9 cellular contexts compared by ENCODE assay signal in the genomic region with DNA sequence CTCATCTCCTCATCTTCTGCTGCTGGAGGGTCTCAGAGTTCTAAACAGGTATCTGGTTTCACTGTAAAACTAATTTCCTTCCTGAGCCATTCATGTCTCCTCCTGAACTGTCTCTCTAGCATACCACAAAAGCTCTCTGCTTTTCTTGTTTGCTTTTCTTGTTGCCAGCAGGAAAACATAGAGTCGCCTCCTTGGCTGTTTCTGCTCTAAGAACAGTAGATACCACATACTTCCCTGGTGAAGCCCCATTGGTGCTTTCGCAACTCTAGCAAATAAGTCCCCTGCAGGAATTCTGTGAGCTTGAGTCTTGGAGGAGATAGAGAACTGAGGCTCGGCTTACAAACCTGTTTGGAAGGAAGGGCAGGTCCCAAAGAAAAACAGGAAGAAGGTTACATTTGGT. TPM values are rescaled to one million over a fixed set of nuclear protein-coding genes. Genes with fewer than 3 reads are reported as not detected.
A peak's percentile ranks its signal among the peaks of the same experiment; 100 is the strongest.
DNase-seq lines count a peak whose midpoint lies in the region; ATAC-seq and TF ChIP-seq lines count a peak whose summit lies in the region.
"Had no signal": no experiment of that assay in that cellular context is flagged by ENCODE, and none has a peak within 500 bp of the region (broad histone marks: within the 10 kb centered on the region; RNA-seq: fewer than 3 reads in every experiment).

No MANE protein-coding gene starts in this region.

- H3K27ac ChIP-seq in esophagus muscularis mucosa (replicated peaks in 1 of 4), result peak overlapping the region; percentile 55 to 75 (median 64)

- TF ChIP-seq EP300 in esophagus muscularis mucosa (IDR thresholded peaks at IDR 0.05), result no peak

- peak; percentile 21 for ATAC-seq in SK-N-SH treated with all-trans-retinoic acid at 6 μM for 48 hours
- ATAC-seq in sciatic nerve, result peak; percentile 62
- ATAC-seq in HG02798 (IDR thresholded peaks at IDR 0.05; ENCODE audit: poor library complexity, unreplicated experiment), result no peak
- no peak for ATAC-seq in left colon

- H3K27me3 ChIP-seq in esophagus muscularis mucosa, result no peaks in the 10 kb centered on the region

- intact Hi-C loops in esophagus muscularis mucosa (cut with DNase I) (no loop called here), sciatic nerve (cut with DNase I) (no loop called here), left colon (cut with DNase I, micrococcal nuclease) (no loop called here)

- no peak for TF ChIP-seq POLR2A in esophagus muscularis mucosa (IDR thresholded peaks at IDR 0.05; ENCODE audit: low read depth)

- H3K36me3 ChIP-seq in esophagus muscularis mucosa, result no peaks in the 10 kb centered on the region

- H3K4me3 ChIP-seq in esophagus muscularis mucosa, result no peak overlapping the region

- H3K4me1 ChIP-seq in esophagus muscularis mucosa, result peaks cover 16 to 46% (median 44%) of the 10 kb centered on the region in 4 donors

- DNase-seq in GM03348 (ENCODE audit: low spot score) (peak; percentile 66), esophagus muscularis mucosa (ENCODE audit: extremely low spot score) (no peak), sciatic nerve (ENCODE audit: low spot score) (no peak), NCI-H748 (lab: John Stamatoyannopoulos, UW; ENCODE audit: unreplicated experiment) (no peak), NCI-H1105 (lab: John Stamatoyannopoulos, UW) (no peak), left colon (no peak)
- DNase-seq: NCI-H526 treated with DMSO at 0.1 percent for 48 hours had no signal

- TF ChIP-seq CTCF in esophagus muscularis mucosa (IDR thresholded peaks at IDR 0.05), result no peak

- no peaks in the 10 kb centered on the region for H3K9me3 ChIP-seq in esophagus muscularis mucosa

- WGBS in esophagus muscularis mucosa, result 77% methylated on average over 3 of the region's 3 CpGs

TF ChIP-seq in SK-N-SH treated with all-trans-retinoic acid at 6 μM for 48 hours, 23 proteins besides CTCF, POLR2A, EP300 and RAD21:
- TF ChIP-seq ZFP30 (CRISPR knock-in tag; IDR thresholded peaks at IDR 0.05) (no peak), BACH2 (CRISPR knock-in tag; IDR thresholded peaks at IDR 0.05; ENCODE audit: borderline replicate concordance) (no peak), ZNF565 (CRISPR knock-in tag; conservative IDR thresholded peaks at IDR 0.05; ENCODE audit: low read depth) (no peak), ZNF8 (CRISPR knock-in tag; IDR thresholded peaks at IDR 0.05) (no peak), OSR1 (CRISPR knock-in tag; IDR thresholded peaks at IDR 0.05) (no peak), SNAI2 (CRISPR knock-in tag; IDR thresholded peaks at IDR 0.05) (no peak), GLIS3 (CRISPR knock-in tag; IDR thresholded peaks at IDR 0.05) (no peak), ISL1 (CRISPR knock-in tag; IDR thresholded peaks at IDR 0.05) (no peak), ZC3H10 (CRISPR knock-in tag; IDR thresholded peaks at IDR 0.05) (no peak)
- TF ChIP-seq, protein P1, sequence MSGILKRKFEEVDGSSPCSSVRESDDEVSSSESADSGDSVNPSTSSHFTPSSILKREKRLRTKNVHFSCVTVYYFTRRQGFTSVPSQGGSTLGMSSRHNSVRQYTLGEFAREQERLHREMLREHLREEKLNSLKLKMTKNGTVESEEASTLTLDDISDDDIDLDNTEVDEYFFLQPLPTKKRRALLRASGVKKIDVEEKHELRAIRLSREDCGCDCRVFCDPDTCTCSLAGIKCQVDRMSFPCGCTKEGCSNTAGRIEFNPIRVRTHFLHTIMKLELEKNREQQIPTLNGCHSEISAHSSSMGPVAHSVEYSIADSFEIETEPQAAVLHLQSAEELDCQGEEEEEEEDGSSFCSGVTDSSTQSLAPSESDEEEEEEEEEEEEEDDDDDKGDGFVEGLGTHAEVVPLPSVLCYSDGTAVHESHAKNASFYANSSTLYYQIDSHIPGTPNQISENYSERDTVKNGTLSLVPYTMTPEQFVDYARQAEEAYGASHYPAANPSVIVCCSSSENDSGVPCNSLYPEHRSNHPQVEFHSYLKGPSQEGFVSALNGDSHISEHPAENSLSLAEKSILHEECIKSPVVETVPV (CRISPR knock-in tag; IDR thresholded peaks at IDR 0.05), result no peak
- TF ChIP-seq, protein P2, sequence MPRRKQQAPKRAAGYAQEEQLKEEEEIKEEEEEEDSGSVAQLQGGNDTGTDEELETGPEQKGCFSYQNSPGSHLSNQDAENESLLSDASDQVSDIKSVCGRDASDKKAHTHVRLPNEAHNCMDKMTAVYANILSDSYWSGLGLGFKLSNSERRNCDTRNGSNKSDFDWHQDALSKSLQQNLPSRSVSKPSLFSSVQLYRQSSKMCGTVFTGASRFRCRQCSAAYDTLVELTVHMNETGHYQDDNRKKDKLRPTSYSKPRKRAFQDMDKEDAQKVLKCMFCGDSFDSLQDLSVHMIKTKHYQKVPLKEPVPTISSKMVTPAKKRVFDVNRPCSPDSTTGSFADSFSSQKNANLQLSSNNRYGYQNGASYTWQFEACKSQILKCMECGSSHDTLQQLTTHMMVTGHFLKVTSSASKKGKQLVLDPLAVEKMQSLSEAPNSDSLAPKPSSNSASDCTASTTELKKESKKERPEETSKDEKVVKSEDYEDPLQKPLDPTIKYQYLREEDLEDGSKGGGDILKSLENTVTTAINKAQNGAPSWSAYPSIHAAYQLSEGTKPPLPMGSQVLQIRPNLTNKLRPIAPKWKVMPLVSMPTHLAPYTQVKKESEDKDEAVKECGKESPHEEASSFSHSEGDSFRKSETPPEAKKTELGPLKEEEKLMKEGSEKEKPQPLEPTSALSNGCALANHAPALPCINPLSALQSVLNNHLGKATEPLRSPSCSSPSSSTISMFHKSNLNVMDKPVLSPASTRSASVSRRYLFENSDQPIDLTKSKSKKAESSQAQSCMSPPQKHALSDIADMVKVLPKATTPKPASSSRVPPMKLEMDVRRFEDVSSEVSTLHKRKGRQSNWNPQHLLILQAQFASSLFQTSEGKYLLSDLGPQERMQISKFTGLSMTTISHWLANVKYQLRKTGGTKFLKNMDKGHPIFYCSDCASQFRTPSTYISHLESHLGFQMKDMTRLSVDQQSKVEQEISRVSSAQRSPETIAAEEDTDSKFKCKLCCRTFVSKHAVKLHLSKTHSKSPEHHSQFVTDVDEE (CRISPR knock-in tag; IDR thresholded peaks at IDR 0.05), result no peak

RNA-seq across cellular contexts. Expression of a gene that starts 7.0 kb away (rescaled TPM):
- 100 to 1,000 TPM; 101 to 168 (median 122) TPM for total RNA-seq in esophagus muscularis mucosa
- total RNA-seq in sciatic nerve, result 45.2 TPM
- 10 to 100 TPM in 1 of 2 donors, 1 to 10 TPM in 1; 7.7 to 14.2 TPM for total RNA-seq in left colon

RNA-seq across cellular contexts. Expression of a gene that starts 25.4 kb away (rescaled TPM):
- total RNA-seq in esophagus muscularis mucosa (1 to 10 TPM; 1.8 to 6.9 (median 2.9) TPM), sciatic nerve (not detected), left colon (10 to 100 TPM in 1 of 2 donors, 1 to 10 TPM in 1; 8.5 to 10.1 TPM)

RNA-seq across cellular contexts. Expression of a gene that starts 31.6 kb away (rescaled TPM):
- total RNA-seq in esophagus muscularis mucosa (1 to 10 TPM; 1.2 to 4.0 (median 2.4) TPM), sciatic nerve (14.4 TPM), left colon (1 to 10 TPM in 1 of 2 donors, under 1 TPM in 1; 0.73 to 3.1 TPM)

RNA-seq across cellular contexts. Expression of a gene that starts 32.6 kb away (rescaled TPM):
- total RNA-seq in esophagus muscularis mucosa, result 100 to 1,000 TPM; 315 to 493 (median 382) TPM
- total RNA-seq in sciatic nerve, result 1,238 TPM
- 100 to 1,000 TPM in 1 of 2 donors, 10 to 100 TPM in 1; 11.5 to 100 TPM for total RNA-seq in left colon

Comparison
In these comparisons a context has a peak if more than half of its experiments do, and no peak if none do; other contexts are left out.
1. ATAC-seq: peak in SK-N-SH treated with all-trans-retinoic acid at 6 μM for 48 hours (single experiment) and sciatic nerve (single experiment); none in HG02798 (single experiment) and left colon (single experiment).